23 cellular contexts compared by ENCODE assay signal in the genomic region with DNA sequence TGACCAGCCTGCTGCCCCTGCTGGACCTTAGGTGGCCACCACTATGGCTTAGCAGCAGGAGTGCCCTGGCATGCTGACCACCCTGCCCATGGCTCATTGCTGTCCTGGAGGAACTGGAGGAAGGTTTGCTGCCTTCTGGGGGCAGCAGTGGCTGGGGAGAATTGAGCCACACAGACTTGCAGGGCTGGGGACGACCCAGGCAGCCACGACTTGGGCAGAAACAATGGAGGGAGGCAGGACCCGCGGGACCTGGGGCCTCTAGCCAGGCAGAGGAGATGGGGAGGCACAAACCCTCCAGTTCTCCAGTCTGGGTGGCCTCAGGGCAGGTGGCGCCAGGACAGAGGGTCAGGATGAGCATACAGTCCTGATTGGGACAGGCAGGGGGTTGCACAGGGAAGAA. TPM values are rescaled to one million over a fixed set of nuclear protein-coding genes. Genes with fewer than 3 reads are reported as not detected.
A peak's percentile ranks its signal among the peaks of the same experiment; 100 is the strongest.
DNase-seq lines count a peak whose midpoint lies in the region; ATAC-seq, FAIRE-seq and TF ChIP-seq lines count a peak whose summit lies in the region.
"Had no signal": no experiment of that assay in that cellular context is flagged by ENCODE, and none has a peak within 500 bp of the region (broad histone marks: within the 10 kb centered on the region; RNA-seq: fewer than 3 reads in every experiment).

No MANE protein-coding gene starts in this region.

- peak overlapping the region; percentile 24 for H2BK5ac ChIP-seq in neuronal stem cell (ENCODE audit: low read length)

- peaks cover 7% of the 10 kb centered on the region for H3K36me3 ChIP-seq in left ventricle myocardium inferior
- H3K36me3 ChIP-seq in neuronal stem cell (replicated peaks in 1 of 2; ENCODE audit: control insufficient read depth in 2 of 2, insufficient read depth in 2 of 2, low read length in 2 of 2), result peaks cover 4 to 5% of the 10 kb centered on the region in 2 donors
- H3K36me3 ChIP-seq in upper lobe of left lung, result no peaks in the 10 kb centered on the region
- H3K36me3 ChIP-seq: MG63 had no signal

- no peak for DNase-seq in left ventricle myocardium inferior
- DNase-seq in Right ventricle myocardium inferior (ENCODE audit: missing footprints), result no peak
- DNase-seq in chondrocyte (ENCODE audit: low spot score), result peak; percentile 61
- no peak for DNase-seq in neuronal stem cell (ENCODE audit: low spot score)
- peak in 1 of 2 donors; percentile 53 for DNase-seq in upper lobe of left lung
- DNase-seq in NOMO-1 treated with DMSO at 0.1 percent for 48 hours (lab: John Stamatoyannopoulos, UW; ENCODE audit: unreplicated experiment), result no peak
- no peak for DNase-seq in GM19239 (ENCODE audit: insufficient read length, low spot score)
- DNase-seq in activated CD8-positive, alpha-beta memory T cell treated with anti-CD3 and anti-CD28 coated beads, Interleukin-2, amount 10 ng/mL, durations not matched to agents 7 days and 5 days, result no peak
- DNase-seq: CD4-positive, alpha-beta memory T cell; GOT3; Karpas-422; NCI-H1092; NCI-H1436 treated with DMSO at 0.1 percent for 48 hours; NCI-H2081 treated with DMSO at 0.1 percent for 48 hours; NCI-H69; SHP77 had no signal

- no peak for ATAC-seq in Right ventricle myocardium inferior
- ATAC-seq in upper lobe of left lung (ENCODE audit: low FRiP score in 2 of 2), result no peak
- no peak for ATAC-seq in activated CD8-positive, alpha-beta memory T cell treated with anti-CD3 and anti-CD28 coated beads, Interleukin-2, amount 10 ng/mL, durations not matched to agents 7 days and 5 days
- ATAC-seq: A549 had no signal

- H3K4me1 ChIP-seq in left ventricle myocardium inferior, result peaks cover 50% of the 10 kb centered on the region
- H3K4me1 ChIP-seq in neuronal stem cell (ENCODE audit: control insufficient read depth in 2 of 2, insufficient read depth in 1 of 2, low read depth in 1 of 2, low read length in 2 of 2), result no peaks in the 10 kb centered on the region
- H3K4me1 ChIP-seq in upper lobe of left lung, result peaks cover 14 to 20% (median 16%) of the 10 kb centered on the region in 4 donors
- H3K4me1 ChIP-seq: A549 had no signal

- no peak overlapping the region for H3K14ac ChIP-seq in neuronal stem cell (ENCODE audit: low read length)

- FAIRE-seq in GM19239 (lab: Jason Lieb, UNC), result no peak
- FAIRE-seq: A549, D721Med, GM12891, GM18507, RCC 7860 had no signal

- peak overlapping the region; percentile 48 for H3K18ac ChIP-seq in neuronal stem cell (ENCODE audit: low read length)

- no peak overlapping the region for H2AK5ac ChIP-seq in neuronal stem cell (ENCODE audit: low read depth, low read length)

- TF ChIP-seq CTCF in left ventricle myocardium inferior (IDR thresholded peaks at IDR 0.05; ENCODE audit: borderline replicate concordance) (no peak), chondrocyte (IDR thresholded peaks at IDR 0.05) (no peak), upper lobe of left lung (IDR thresholded peaks at IDR 0.05) (no peak)

- CTCF ChIA-PET in activated CD8-positive, alpha-beta memory T cell treated with anti-CD3 and anti-CD28 coated beads, Interleukin-2, amount 10 ng/mL, durations not matched to agents 7 days and 5 days (lab: Charles Lee), result no interaction called here

- H3K23ac ChIP-seq in neuronal stem cell (ENCODE audit: low read depth, low read length, poor library complexity), result peak overlapping the region; percentile 65

- no peak overlapping the region for H3K4ac ChIP-seq in neuronal stem cell (ENCODE audit: low read length)

- no peak overlapping the region for H2AFZ ChIP-seq in neuronal stem cell (ENCODE audit: low read length)

- no peaks in the 10 kb centered on the region for H3K9me3 ChIP-seq in left ventricle myocardium inferior (replicated peaks)
- H3K9me3 ChIP-seq in neuronal stem cell (replicated peaks in 1 of 2; ENCODE audit: control insufficient read depth in 2 of 2, insufficient read depth in 1 of 2, low read depth in 1 of 2, low read length in 2 of 2), result no peaks in the 10 kb centered on the region
- no peaks in the 10 kb centered on the region for H3K9me3 ChIP-seq in upper lobe of left lung
- H3K9me3 ChIP-seq: A549, MG63 had no signal

- H3K27ac ChIP-seq in left ventricle myocardium inferior (replicated peaks) (peak overlapping the region; percentile 73), neuronal stem cell (replicated peaks; ENCODE audit: low read length) (no peak overlapping the region), upper lobe of left lung (peak overlapping the region in 3 of 4 donors; percentile 40 to 50 (median 46))
- H3K27ac ChIP-seq: A549 had no signal

- H3K4me3 ChIP-seq in left ventricle myocardium inferior, result no peak overlapping the region
- H3K4me3 ChIP-seq in neuronal stem cell (ENCODE audit: low read length in 2 of 2), result no peak overlapping the region
- H3K4me3 ChIP-seq in upper lobe of left lung, result no peak overlapping the region
- H3K4me3 ChIP-seq: A549, MG63 had no signal

- H3K4me3 Mint-ChIP-seq in chondrocyte (ENCODE audit: unreplicated experiment), result no peak overlapping the region
- H3K4me3 Mint-ChIP-seq in activated CD8-positive, alpha-beta memory T cell treated with anti-CD3 and anti-CD28 coated beads, Interleukin-2, amount 10 ng/mL, durations not matched to agents 7 days and 5 days, result no peak overlapping the region
- H3K4me3 Mint-ChIP-seq: CD4-positive, alpha-beta memory T cell; IgD-negative memory B cell had no signal

- H3K36me3 Mint-ChIP-seq in chondrocyte (ENCODE audit: low read depth), result peaks cover 15% of the 10 kb centered on the region
- H3K36me3 Mint-ChIP-seq in activated CD8-positive, alpha-beta memory T cell treated with anti-CD3 and anti-CD28 coated beads, Interleukin-2, amount 10 ng/mL, durations not matched to agents 7 days and 5 days, result no peaks in the 10 kb centered on the region
- H3K36me3 Mint-ChIP-seq: CD4-positive, alpha-beta memory T cell; IgD-negative memory B cell had no signal

- intact Hi-C loops in left ventricle myocardium inferior (cut with micrococcal nuclease) (no loop called here), Right ventricle myocardium inferior (cut with DNase I) (loop anchor here (10.0 kb wide), 1 partner anchor 804 kb away; no protein-coding TSS in a partner anchor)

- H3K27me3 ChIP-seq in left ventricle myocardium inferior (ENCODE audit: low read depth) (no peaks in the 10 kb centered on the region), neuronal stem cell (ENCODE audit: control insufficient read depth in 3 of 3, insufficient read depth in 3 of 3, low read depth in 1 of 3, low read length in 3 of 3) (no peaks in the 10 kb centered on the region), upper lobe of left lung (no peaks in the 10 kb centered on the region)
- H3K27me3 ChIP-seq: MG63 had no signal

- no peak for TF ChIP-seq POLR2A in upper lobe of left lung (IDR thresholded peaks at IDR 0.05)

- no CpG with 5 or more reads among the region's 5 CpGs for WGBS in neuronal stem cell (ENCODE audit: extremely low coverage in 2 of 2, insufficient read length in 2 of 2, insufficient replicate concordance in 1 of 2), 2 donors
- WGBS in upper lobe of left lung, 2 donors, result 42 to 88% methylated on average over 1 to 5 of the region's 5 CpGs

- H2BK120ac ChIP-seq in neuronal stem cell (ENCODE audit: low read depth, low read length), result no peak overlapping the region

- H2BK12ac ChIP-seq in neuronal stem cell (ENCODE audit: low read length), result no peak overlapping the region

- no peak overlapping the region for H4K8ac ChIP-seq in neuronal stem cell (ENCODE audit: low read depth, low read length)

- H2BK15ac ChIP-seq in neuronal stem cell (ENCODE audit: low read length), result no peak overlapping the region

- no peak for TF ChIP-seq EP300 in upper lobe of left lung (IDR thresholded peaks at IDR 0.05)

- H3K9ac ChIP-seq in neuronal stem cell (ENCODE audit: low read depth, low read length, poor library complexity), result peak overlapping the region; percentile 44

- no peak overlapping the region for H3K4me2 ChIP-seq in neuronal stem cell (ENCODE audit: insufficient read depth, low read length, poor library complexity, severe bottlenecking)
- H3K4me2 ChIP-seq: A549 had no signal

- no peak overlapping the region for H3K27ac Mint-ChIP-seq in chondrocyte (ENCODE audit: unreplicated experiment)
- H3K27ac Mint-ChIP-seq in activated CD8-positive, alpha-beta memory T cell treated with anti-CD3 and anti-CD28 coated beads, Interleukin-2, amount 10 ng/mL, durations not matched to agents 7 days and 5 days, result no peak overlapping the region
- H3K27ac Mint-ChIP-seq: CD4-positive, alpha-beta memory T cell; IgD-negative memory B cell had no signal

- peaks cover 5% of the 10 kb centered on the region for H3K79me1 ChIP-seq in neuronal stem cell (ENCODE audit: low read depth, low read length)

- no peaks in the 10 kb centered on the region for H3K27me3 Mint-ChIP-seq in chondrocyte (ENCODE audit: low read depth)
- H3K27me3 Mint-ChIP-seq in activated CD8-positive, alpha-beta memory T cell treated with anti-CD3 and anti-CD28 coated beads, Interleukin-2, amount 10 ng/mL, durations not matched to agents 7 days and 5 days, result peaks cover 4% of the 10 kb centered on the region
- H3K27me3 Mint-ChIP-seq: CD4-positive, alpha-beta memory T cell; IgD-negative memory B cell had no signal

- peaks cover 8% of the 10 kb centered on the region for H3K4me1 Mint-ChIP-seq in chondrocyte (ENCODE audit: low read depth)
- H3K4me1 Mint-ChIP-seq in activated CD8-positive, alpha-beta memory T cell treated with anti-CD3 and anti-CD28 coated beads, Interleukin-2, amount 10 ng/mL, durations not matched to agents 7 days and 5 days, result no peaks in the 10 kb centered on the region
- H3K4me1 Mint-ChIP-seq: IgD-negative memory B cell had no signal

- no peaks in the 10 kb centered on the region for H3K9me3 Mint-ChIP-seq in chondrocyte (ENCODE audit: low read depth)
- H3K9me3 Mint-ChIP-seq in activated CD8-positive, alpha-beta memory T cell treated with anti-CD3 and anti-CD28 coated beads, Interleukin-2, amount 10 ng/mL, durations not matched to agents 7 days and 5 days (ENCODE audit: low read depth), result no peaks in the 10 kb centered on the region
- H3K9me3 Mint-ChIP-seq: CD4-positive, alpha-beta memory T cell; IgD-negative memory B cell had no signal

- no peak overlapping the region for H4K91ac ChIP-seq in neuronal stem cell (ENCODE audit: low read depth, low read length, poor library complexity)

RNA-seq across cellular contexts. Expression of a gene that starts 32.8 kb away (rescaled TPM):
- total RNA-seq in left ventricle myocardium inferior (24.2 TPM), Right ventricle myocardium inferior (32.1 TPM), chondrocyte (111 to 144 TPM (median 113 TPM) in 3 replicates), upper lobe of left lung (10 to 100 TPM in 1 of 6 donors, 1 to 10 TPM in 5; 1.8 to 10.2 (median 5.1) TPM)
- polyA plus RNA-seq in neuronal stem cell (2013, experiment 1 of 2), result 36.9 TPM
- polyA plus RNA-seq in neuronal stem cell (2013, experiment 2 of 2), result 37.0 TPM
- under 1 TPM; 0.18 to 0.28 TPM for total RNA-seq in activated CD8-positive, alpha-beta memory T cell treated with anti-CD3 and anti-CD28 coated beads, Interleukin-2, amount 10 ng/mL, durations not matched to agents 7 days and 5 days
- total RNA-seq: CD4-positive, alpha-beta memory T cell had no signal
- polyA plus RNA-seq: CD4-positive, alpha-beta memory T cell had no signal
